ENCODE assay signal across 25 cellular contexts in the genomic region with DNA sequence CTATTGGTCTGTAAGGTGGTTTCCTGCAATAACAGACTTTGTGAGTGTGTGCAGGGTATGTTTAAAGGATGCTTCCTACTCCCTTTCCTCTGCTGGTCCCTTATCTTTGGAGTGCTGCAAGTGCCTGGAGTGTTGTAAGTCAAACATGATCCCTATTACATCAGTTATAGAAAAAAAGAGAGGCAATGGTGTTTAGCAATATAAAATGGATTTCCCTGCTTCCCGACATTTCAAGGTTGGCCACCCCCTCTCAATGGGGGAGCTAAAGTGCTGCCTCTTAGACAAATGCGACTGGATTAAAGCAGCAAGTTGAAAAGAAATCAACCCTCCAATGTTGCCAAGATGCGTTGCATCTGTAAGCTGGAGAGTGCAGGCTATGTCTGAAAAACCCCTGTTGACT.
DNase-seq lines count a peak whose midpoint lies in the region; ATAC-seq, FAIRE-seq and TF ChIP-seq lines count a peak whose summit lies in the region.
"Had no signal": no experiment of that assay in that cellular context is flagged by ENCODE, and none has a peak within 500 bp of the region (broad histone marks: within the 10 kb centered on the region; RNA-seq: fewer than 3 reads in every experiment).

No MANE protein-coding gene starts in this region.

- TF ChIP-seq EP300 in GM12878 (IDR thresholded peaks at IDR 0.05; ENCODE audit: borderline replicate concordance in 1 of 2, control insufficient read depth in 1 of 2, low read depth in 2 of 2, low read length in 2 of 2), result no peak
- TF ChIP-seq EP300 in HepG2 (IDR thresholded peaks at IDR 0.05; ENCODE audit: low read depth in 2 of 2, low read length in 2 of 2), result no peak
- TF ChIP-seq EP300 in HepG2 (CRISPR knock-in tag; IDR thresholded peaks at IDR 0.05; ENCODE audit: borderline replicate concordance), result no peak

- ATAC-seq in GM12878 (peak; percentile 43), HepG2 (no peak), GM19463 (IDR thresholded peaks at IDR 0.05; ENCODE audit: unreplicated experiment) (no peak)
- ATAC-seq: SK-N-SH treated with all-trans-retinoic acid at 6 μM for 48 hours had no signal

- H3K9me2 ChIP-seq in Loucy (replicated peaks; ENCODE audit: low read depth, low read length), result no peaks in the 10 kb centered on the region

- SMC1A ChIA-PET in GM12878 (lab: Charles Lee; ENCODE audit: uncharacterized antibody, unreplicated experiment), result interaction anchor here (0.7 to 3.2 kb wide), 8 partner anchors 10 to 82 kb away, joined by 3 to 23 read pairs (median 6); no protein-coding TSS in a partner anchor

- no peaks in the 10 kb centered on the region for H3K36me3 Mint-ChIP-seq in nephron (ENCODE audit: low read depth)
- H3K36me3 Mint-ChIP-seq: activated naive CD4-positive, alpha-beta T cell treated with anti-CD3 and anti-CD28 coated beads, Interleukin-2, amount 50 U/mL, for 24 hours; IgD-negative memory B cell; type B pancreatic cell had no signal

- H3F3A ChIP-seq in Loucy (ENCODE audit: low read depth), result no peaks in the 10 kb centered on the region

- 63% methylated on average over 3 of the region's 3 CpGs for WGBS in GM12878 (ENCODE audit: insufficient coverage, insufficient replicate concordance, low lambda C conversion rate, missing lambda C conversion rate)
- WGBS in HepG2 (ENCODE audit: low lambda C conversion rate), result 5% methylated on average over 3 of the region's 3 CpGs

- peaks cover 40% of the 10 kb centered on the region for H3K4me1 ChIP-seq in Loucy (ENCODE audit: insufficient read depth, low read length, poor library complexity, severe bottlenecking)
- H3K4me1 ChIP-seq in GM12878 (ENCODE audit: control insufficient read depth, insufficient read depth, low read length), result peaks cover 46% of the 10 kb centered on the region
- H3K4me1 ChIP-seq in HepG2 (ENCODE audit: insufficient read depth, low read length), result no peaks in the 10 kb centered on the region
- H3K4me1 ChIP-seq: Caco-2, esophagus squamous epithelium had no signal

- no peak for TF ChIP-seq RAD21 in GM12878 (IDR thresholded peaks at IDR 0.05; ENCODE audit: insufficient read depth, low read depth, low read length)
- TF ChIP-seq RAD21 in HepG2 (CRISPR knock-in tag; IDR thresholded peaks at IDR 0.05), result no peak

- CTCF ChIA-PET in GM12878 (lab: Yijun Ruan, JAX), result interaction anchor here (1.0 to 1.4 kb wide), 4 partner anchors 10 to 26 kb away, joined by 3 to 6 read pairs (median 4); no protein-coding TSS in a partner anchor
- CTCF ChIA-PET in HepG2 (lab: Yijun Ruan, JAX; ENCODE audit: low intra/inter-chr PET ratio, low total read pairs), result no interaction called here

- POLR2A ChIA-PET in GM12878 (lab: Charles Lee), result interaction anchor here (0.8 to 1.2 kb wide), 2 partner anchors 13 to 15 kb away, joined by 4 read pairs; no protein-coding TSS in a partner anchor
- POLR2A ChIA-PET in HepG2 (lab: Yijun Ruan, JAX), result no interaction called here

- H3K79me2 ChIP-seq in Loucy (ENCODE audit: insufficient read depth, low read length) (no peaks in the 10 kb centered on the region), GM12878 (ENCODE audit: control insufficient read depth, insufficient read depth, low read length) (no peaks in the 10 kb centered on the region), HepG2 (ENCODE audit: insufficient read depth, low read length) (no peaks in the 10 kb centered on the region)
- H3K79me2 ChIP-seq: hepatocyte had no signal

- H3K4me2 ChIP-seq in Loucy (ENCODE audit: low read depth, low read length, poor library complexity, severe bottlenecking) (peak overlapping the region; percentile 70), GM12878 (ENCODE audit: control insufficient read depth, insufficient read depth) (no peak overlapping the region), HepG2 (ENCODE audit: low read depth, low read length) (no peak overlapping the region)
- H3K4me2 ChIP-seq: hepatocyte had no signal

- H4K20me1 ChIP-seq in Loucy (ENCODE audit: insufficient read depth, low read length, poor library complexity, severe bottlenecking) (no peaks in the 10 kb centered on the region), GM12878 (ENCODE audit: control insufficient read depth, insufficient read depth) (no peaks in the 10 kb centered on the region), HepG2 (ENCODE audit: insufficient read depth, low read length) (no peaks in the 10 kb centered on the region)

- H3K4me1 Mint-ChIP-seq in nephron, result peaks cover 66% of the 10 kb centered on the region
- H3K4me1 Mint-ChIP-seq: activated naive CD4-positive, alpha-beta T cell treated with anti-CD3 and anti-CD28 coated beads, Interleukin-2, amount 50 U/mL, for 24 hours; IgD-negative memory B cell had no signal

- peak overlapping the region; percentile 5 to 60 (median 39) for H3K27ac Mint-ChIP-seq in nephron
- H3K27ac Mint-ChIP-seq: activated naive CD4-positive, alpha-beta T cell treated with anti-CD3 and anti-CD28 coated beads, Interleukin-2, amount 50 U/mL, for 24 hours; IgD-negative memory B cell; T-helper 2 cell treated with Interferon-gamma antibody and Interleukin-4, amounts not matched to agents 5 μg/mL and 100 μg/mL, for 36 hours; type B pancreatic cell had no signal

- BruUV-seq in GM12878 (replicated peaks; lab: Mats Ljungman, UMichigan), result no TSS peak
- no TSS peak for BruUV-seq in HepG2 (replicated peaks; lab: Mats Ljungman, UMichigan)

- H2AFZ ChIP-seq in Loucy (ENCODE audit: low read length) (peak overlapping the region; percentile 25), GM12878 (ENCODE audit: control insufficient read depth, low read depth, low read length) (no peak overlapping the region), HepG2 (ENCODE audit: low read length) (no peak overlapping the region)
- H2AFZ ChIP-seq: hepatocyte had no signal

- TF ChIP-seq POLR2A in GM12878 (IDR thresholded peaks at IDR 0.05; ENCODE audit: low read depth, low read length) (no peak), HepG2 (IDR thresholded peaks at IDR 0.05; ENCODE audit: insufficient read depth in 1 of 2, low read depth in 2 of 2, low read length in 2 of 2) (no peak)

- intact Hi-C loops in GM12878 (cut with micrococcal nuclease; ENCODE audit: unreplicated experiment), result no loop called here
- intact Hi-C loops in HepG2 (cut with micrococcal nuclease; ENCODE audit: unreplicated experiment), result no loop called here

- H3K36me3 ChIP-seq in Loucy (ENCODE audit: insufficient read depth, low read length) (no peaks in the 10 kb centered on the region), GM12878 (ENCODE audit: control insufficient read depth in 2 of 2, insufficient read depth in 2 of 2, low read length in 1 of 2) (no peaks in the 10 kb centered on the region), HepG2 (replicated peaks in 1 of 2; ENCODE audit: control insufficient read depth in 1 of 2, insufficient read depth in 2 of 2, low read length in 2 of 2) (no peaks in the 10 kb centered on the region)
- H3K36me3 ChIP-seq: esophagus squamous epithelium had no signal

- H3K4me3 ChIP-seq in Loucy (ENCODE audit: low read length, poor library complexity, severe bottlenecking) (peak overlapping the region; percentile 38), GM12878 (no peak overlapping the region), HepG2 (replicated peaks in 1 of 3; ENCODE audit: insufficient read depth in 1 of 3, low read depth in 2 of 3, low read length in 3 of 3) (no peak overlapping the region)
- H3K4me3 ChIP-seq: esophagus squamous epithelium, hepatocyte, psoas muscle had no signal

- no peaks in the 10 kb centered on the region for H3K27me3 ChIP-seq in Loucy (ENCODE audit: insufficient read depth, low read length, poor library complexity, severe bottlenecking)
- H3K27me3 ChIP-seq in GM12878 (replicated peaks in 1 of 2; ENCODE audit: control insufficient read depth in 2 of 2, insufficient read depth in 2 of 2, low read length in 1 of 2), result no peaks in the 10 kb centered on the region
- peaks cover 0 to 1% of the 10 kb centered on the region in 2 experiments; a peak in 1 of 5 replicates for H3K27me3 ChIP-seq in HepG2 (ENCODE audit: control insufficient read depth in 1 of 2, insufficient read depth in 2 of 2, low read length in 2 of 2)
- H3K27me3 ChIP-seq: esophagus squamous epithelium had no signal

- H3K9ac ChIP-seq in Loucy (ENCODE audit: low read depth, low read length, poor library complexity, severe bottlenecking) (peak overlapping the region; percentile 26), GM12878 (ENCODE audit: control insufficient read depth, insufficient read depth, low read length) (no peak overlapping the region), HepG2 (ENCODE audit: insufficient read depth, low read depth, low read length) (no peak overlapping the region)

- FAIRE-seq in D721Med (lab: Jason Lieb, UNC) (no peak), GM12878 (lab: Jason Lieb, UNC) (no peak), HepG2 (lab: Jason Lieb, UNC) (no peak)
- FAIRE-seq: frontal cortex had no signal

- H3K9me3 ChIP-seq in Loucy (ENCODE audit: insufficient read depth, low read depth, low read length) (no peaks in the 10 kb centered on the region), GM12878 (replicated peaks; ENCODE audit: control insufficient read depth, insufficient read depth, low read length) (no peaks in the 10 kb centered on the region), HepG2 (ENCODE audit: low read length) (no peaks in the 10 kb centered on the region)
- H3K9me3 ChIP-seq: Caco-2, esophagus squamous epithelium, psoas muscle had no signal

- H3K27ac ChIP-seq in GM12878 (ENCODE audit: control insufficient read depth, insufficient read depth), result no peak overlapping the region
- H3K27ac ChIP-seq in HepG2 (ENCODE audit: extremely low read length, insufficient read depth, low read length), result no peak overlapping the region
- H3K27ac ChIP-seq in substantia nigra (ENCODE audit: low read depth, low read length, poor library complexity, severe bottlenecking), result no peak overlapping the region
- H3K27ac ChIP-seq: esophagus squamous epithelium, hepatocyte, psoas muscle, VCaP had no signal

- peak overlapping the region in 1 of 3 experiments; percentile 23 for H3K4me3 Mint-ChIP-seq in nephron
- H3K4me3 Mint-ChIP-seq: activated naive CD4-positive, alpha-beta T cell treated with anti-CD3 and anti-CD28 coated beads, Interleukin-2, amount 50 U/mL, for 24 hours; IgD-negative memory B cell; T-helper 2 cell treated with Interferon-gamma antibody and Interleukin-4, amounts not matched to agents 5 μg/mL and 100 μg/mL, for 36 hours had no signal

- in situ Hi-C loops in GM12878 (cut with MboI), result no loop called here
- in situ Hi-C loops in HepG2 (cut with HindIII; ENCODE audit: extremely low pct_ligation_motif_present, low pct_unique_long_range_greater_than_20kb), result no loop called here

- TF ChIP-seq CTCF in D721Med (IDR thresholded peaks at IDR 0.05; ENCODE audit: insufficient read depth, missing control alignments) (peak; percentile 9), Loucy (conservative IDR thresholded peaks at IDR 0.05; ENCODE audit: low read length) (no peak), GM12878 (IDR thresholded peaks at IDR 0.05 in 2 of 3, conservative IDR thresholded peaks at IDR 0.05 in 1 of 3; ENCODE audit: control insufficient read depth in 2 of 3, extremely low read depth in 1 of 3, insufficient read depth in 1 of 3, low read depth in 3 of 3, low read length in 3 of 3) (no peak), nephron (IDR thresholded peaks at IDR 0.05; ENCODE audit: unreplicated experiment in 3 of 3) (no peak), HepG2 (CRISPR knock-in tag; IDR thresholded peaks at IDR 0.05) (no peak)

- no peaks in the 10 kb centered on the region for H3K9me3 Mint-ChIP-seq in nephron
- H3K9me3 Mint-ChIP-seq: T-helper 2 cell treated with Interferon-gamma antibody and Interleukin-4, amounts not matched to agents 5 μg/mL and 100 μg/mL, for 36 hours; type B pancreatic cell had no signal

- DNase-seq in D721Med (ENCODE audit: insufficient read length, low spot score) (no peak), GM12878 (ENCODE audit: low read depth, low spot score) (no peak), HepG2 (ENCODE audit: low spot score) (no peak), substantia nigra (lab: John Stamatoyannopoulos, UW) (no peak), NCI-H2171 (lab: John Stamatoyannopoulos, UW) (no peak)
- DNase-seq: aorta; C1 segment of cervical spinal cord; Caco-2; EL; esophagus squamous epithelium; HCEC 1CT; NCI-H774; psoas muscle; stimulated activated CD8-positive, alpha-beta memory T cell treated with anti-CD3 and anti-CD28 coated beads, Interleukin-4, amount 100 ng/mL, for 48 hours had no signal

- RAD21 ChIA-PET in GM12878 (lab: Charles Lee; ENCODE audit: unreplicated experiment), result interaction anchor here (1.0 to 1.5 kb wide), 4 partner anchors 16 to 70 kb away, joined by 3 to 7 read pairs (median 4); no protein-coding TSS in a partner anchor

- H3K27me3 Mint-ChIP-seq in nephron (ENCODE audit: low read depth), result peaks cover 11% of the 10 kb centered on the region
